33 cellular contexts compared by ENCODE assay signal in the genomic region with DNA sequence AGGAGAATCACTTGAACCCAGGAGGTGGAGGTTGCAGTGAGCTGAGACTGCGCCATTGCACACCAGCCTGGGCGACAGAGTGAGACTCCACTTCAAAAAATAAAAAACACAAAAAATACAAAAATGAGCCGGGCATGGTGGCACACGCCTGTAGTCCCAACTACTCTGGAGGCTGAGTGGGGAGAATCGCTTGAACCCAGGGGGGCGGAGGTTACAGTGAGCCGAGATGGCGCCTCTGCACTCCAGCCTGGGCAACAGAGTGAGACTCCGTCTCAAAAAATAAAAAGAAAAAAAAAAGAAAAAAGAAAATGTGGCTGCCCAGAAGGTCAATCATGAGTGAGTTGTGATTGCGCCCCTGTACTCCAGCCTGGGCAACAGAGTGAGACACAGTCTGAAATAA. TPM values are rescaled to one million over a fixed set of nuclear protein-coding genes. Genes with fewer than 3 reads are reported as not detected.
"Had no signal": no experiment of that assay in that cellular context is flagged by ENCODE, and none has a peak within 500 bp of the region (broad histone marks: within the 10 kb centered on the region; RNA-seq: fewer than 3 reads in every experiment).

No MANE protein-coding gene starts in this region.

- H3K4me1 ChIP-seq: SJCRH30 had no signal

- H3K27ac ChIP-seq: SJCRH30, SK-N-MC had no signal

- ATAC-seq: activated CD4-positive, alpha-beta T cell treated with anti-CD3 and anti-CD28 coated beads for 36 hours; activated CD4-positive, CD25-positive, alpha-beta regulatory T cell treated with anti-CD3 and anti-CD28 coated beads, Interleukin-2, amount 50 U/mL, for 24 hours; activated CD8-positive, alpha-beta T cell treated with anti-CD3 and anti-CD28 coated beads, Interleukin-2, amount 10 ng/mL, durations not matched to agents 7 days and 5 days; activated naive CD8-positive, alpha-beta T cell treated with anti-CD3 and anti-CD28 coated beads, Interleukin-2, amount 50 U/mL, for 24 hours; Panc1 had no signal

- H3K4me3 Mint-ChIP-seq: activated CD4-positive, alpha-beta T cell treated with anti-CD3 and anti-CD28 coated beads for 36 hours; activated CD4-positive, alpha-beta T cell treated with anti-CD3 and anti-CD28 coated beads, Interleukin-2, amount 10 ng/mL, durations not matched to agents 7 days and 5 days; activated CD8-positive, alpha-beta T cell treated with anti-CD3 and anti-CD28 coated beads, Interleukin-2, amount 10 ng/mL, durations not matched to agents 7 days and 5 days; activated naive CD4-positive, alpha-beta T cell treated with anti-CD3 and anti-CD28 coated beads, Interleukin-2, amount 10 ng/mL, durations not matched to agents 7 days and 5 days; activated naive CD8-positive, alpha-beta T cell; activated naive CD8-positive, alpha-beta T cell treated with anti-CD3 and anti-CD28 coated beads, Interleukin-2, amount 50 U/mL, for 24 hours; activated T-cell treated with anti-CD3 and anti-CD28 coated beads, Interleukin-2, amount 50 U/mL, for 24 hours; brain had no signal

- H3K27me3 ChIP-seq: MG63, SJCRH30 had no signal

- H3K9me3 Mint-ChIP-seq: activated CD4-positive, alpha-beta T cell treated with anti-CD3 and anti-CD28 coated beads, Interleukin-2, amount 10 ng/mL, durations not matched to agents 7 days and 5 days; activated naive CD4-positive, alpha-beta T cell treated with anti-CD3 and anti-CD28 coated beads, Interleukin-2, amount 10 ng/mL, durations not matched to agents 7 days and 5 days; activated naive CD8-positive, alpha-beta T cell treated with anti-CD3 and anti-CD28 coated beads, Interleukin-2, amount 50 U/mL, for 24 hours; activated T-cell treated with anti-CD3 and anti-CD28 coated beads, Interleukin-2, amount 50 U/mL, for 24 hours; activated T-helper 2 cell treated with anti-CD3 and anti-CD28 coated beads, Interferon-gamma antibody, Interleukin-2, Interleukin-4, amounts not matched to agents 10 μg/mL and 5 μg/mL and 100 μg/mL, durations not matched to agents 14 hours and 24 hours and 36 hours; brain had no signal

- H3K9me3 ChIP-seq: MG63, SJCRH30 had no signal

- H3K27ac Mint-ChIP-seq: activated CD4-positive, alpha-beta T cell treated with anti-CD3 and anti-CD28 coated beads for 36 hours; activated CD4-positive, alpha-beta T cell treated with anti-CD3 and anti-CD28 coated beads, Interleukin-2, amount 10 ng/mL, durations not matched to agents 7 days and 5 days; activated CD8-positive, alpha-beta T cell treated with anti-CD3 and anti-CD28 coated beads, Interleukin-2, amount 10 ng/mL, durations not matched to agents 7 days and 5 days; activated naive CD4-positive, alpha-beta T cell treated with anti-CD3 and anti-CD28 coated beads, Interleukin-2, amount 10 ng/mL, durations not matched to agents 7 days and 5 days; activated naive CD8-positive, alpha-beta T cell; activated naive CD8-positive, alpha-beta T cell treated with anti-CD3 and anti-CD28 coated beads, Interleukin-2, amount 50 U/mL, for 24 hours; activated T-cell treated with anti-CD3 and anti-CD28 coated beads, Interleukin-2, amount 50 U/mL, for 24 hours; activated T-helper 2 cell treated with anti-CD3 and anti-CD28 coated beads, Interferon-gamma antibody, Interleukin-2, Interleukin-4, amounts not matched to agents 10 μg/mL and 5 μg/mL and 100 μg/mL, durations not matched to agents 14 hours and 24 hours and 36 hours; brain had no signal

- H3K36me3 ChIP-seq: MG63, SJCRH30 had no signal

- DNase-seq: activated CD4-positive, alpha-beta T cell treated with anti-CD3 and anti-CD28 coated beads for 36 hours; activated CD4-positive, alpha-beta T cell treated with anti-CD3 and anti-CD28 coated beads, Interleukin-2, amount 10 ng/mL, durations not matched to agents 7 days and 5 days; activated CD4-positive, alpha-beta T cell treated with anti-CD3 and anti-CD28 coated beads, Interleukin-2, amount 50 U/mL, for 48 hours; activated CD8-positive, alpha-beta T cell treated with anti-CD3 and anti-CD28 coated beads, Interleukin-2, amount 10 ng/mL, durations not matched to agents 7 days and 5 days; activated naive CD4-positive, alpha-beta T cell treated with anti-CD3 and anti-CD28 coated beads, Interleukin-2, amount 10 ng/mL, durations not matched to agents 7 days and 5 days; activated naive CD8-positive, alpha-beta T cell treated with anti-CD3 and anti-CD28 coated beads, Interleukin-2, amount 50 U/mL, for 24 hours; activated T-cell treated with anti-CD3 and anti-CD28 coated beads, Interleukin-2, amount 50 U/mL, for 24 hours; anterior cingulate cortex; caudate nucleus; Kasumi-1; KG1; MG63; NCI-H1048; NCI-H1105 treated with DMSO at 0.1 percent for 48 hours; NCI-H1436; NCI-H1694; NCI-H1930; NCI-H2081 treated with DMSO at 0.1 percent for 48 hours; NCI-H226; NCI-H446 treated with DMSO at 0.1 percent for 48 hours; NCI-H524; SHP77; SJCRH30; T1000 had no signal

- H3K4me3 ChIP-seq: MG63, SJCRH30, SK-N-MC had no signal

- H3K36me3 Mint-ChIP-seq: activated naive CD4-positive, alpha-beta T cell treated with anti-CD3 and anti-CD28 coated beads, Interleukin-2, amount 10 ng/mL, durations not matched to agents 7 days and 5 days; activated naive CD8-positive, alpha-beta T cell; brain had no signal

RNA-seq across cellular contexts. Expression of gene DNAJC22, which starts 9.2 kb away (rescaled TPM):
- total RNA-seq: activated CD4-positive, alpha-beta T cell treated with anti-CD3 and anti-CD28 coated beads, Interleukin-2, amount 10 ng/mL, durations not matched to agents 7 days and 5 days; T-helper 1 cell treated with Interleukin-12 subunit alpha and Interleukin-12 subunit beta and Interleukin-4 antibody, amounts not matched to agents 30 ng/mL and 1 ng/mL, for 36 hours had no signal

RNA-seq across cellular contexts. Expression of gene C1QL4, which starts 18.9 kb away (rescaled TPM):
- total RNA-seq: activated CD4-positive, alpha-beta T cell treated with anti-CD3 and anti-CD28 coated beads for 36 hours; activated CD4-positive, alpha-beta T cell treated with anti-CD3 and anti-CD28 coated beads, Interleukin-2, amount 10 ng/mL, durations not matched to agents 7 days and 5 days; activated CD8-positive, alpha-beta T cell treated with anti-CD3 and anti-CD28 coated beads, Interleukin-2, amount 10 ng/mL, durations not matched to agents 7 days and 5 days; activated T-helper 2 cell treated with anti-CD3 and anti-CD28 coated beads, Interferon-gamma antibody, Interleukin-2, Interleukin-4, amounts not matched to agents 10 μg/mL and 5 μg/mL and 100 μg/mL, durations not matched to agents 14 hours and 24 hours and 36 hours; bronchial epithelial cell; T-helper 1 cell treated with Interleukin-12 subunit alpha and Interleukin-12 subunit beta and Interleukin-4 antibody, amounts not matched to agents 30 ng/mL and 1 ng/mL, for 36 hours; T-helper 2 cell treated with Interferon-gamma antibody and Interleukin-4, amounts not matched to agents 100 ng/mL and 5 ng/mL, for 36 hours had no signal
